In genomic region chr11:65590240-65590738, GRCh38 we compare ENCODE assay signal across 12 cellular contexts. TPM values are rescaled to one million over a fixed set of nuclear protein-coding genes. Genes with fewer than 3 reads are reported as not detected.
DNase-seq lines count a peak whose midpoint lies in the region; ATAC-seq and TF ChIP-seq lines count a peak whose summit lies in the region.
"Had no signal": no experiment of that assay in that cellular context is flagged by ENCODE, and none has a peak within 500 bp of the region (broad histone marks: within the 10 kb centered on the region; RNA-seq: fewer than 3 reads in every experiment).

No MANE protein-coding gene starts in this region.

- H3K4me3 ChIP-seq in esophagus muscularis mucosa (no peak overlapping the region), testis (no peak overlapping the region), adrenal gland (no peak overlapping the region)
- H3K4me3 ChIP-seq: lung had no signal

- peaks cover 75% of the 10 kb centered on the region for H3K36me3 Mint-ChIP-seq in activated T-cell treated with anti-CD3 and anti-CD28 coated beads, Interleukin-2, amount 50 U/mL, for 24 hours (ENCODE audit: low read depth)
- H3K36me3 Mint-ChIP-seq in activated T-cell treated with anti-CD3 and anti-CD28 coated beads, Interleukin-2, amount 50 U/mL, for 4 hours (ENCODE audit: insufficient read depth), result peaks cover 4% of the 10 kb centered on the region

- intact Hi-C loops in esophagus muscularis mucosa (cut with DNase I), result loop anchor here (5.0 kb wide), 1 partner anchor 48 kb away; no protein-coding TSS in a partner anchor
- intact Hi-C loops in testis (cut with DNase I; ENCODE audit: low total_unique reads), result no loop called here
- intact Hi-C loops in adrenal gland (cut with DNase I), result no loop called here

- peaks cover 51% of the 10 kb centered on the region for H3K4me1 Mint-ChIP-seq in activated T-cell treated with anti-CD3 and anti-CD28 coated beads, Interleukin-2, amount 50 U/mL, for 24 hours (ENCODE audit: low read depth)
- H3K4me1 Mint-ChIP-seq in activated T-cell treated with anti-CD3 and anti-CD28 coated beads, Interleukin-2, amount 50 U/mL, for 4 hours (ENCODE audit: low read depth), result peaks cover 33% of the 10 kb centered on the region

- TF ChIP-seq CTCF in esophagus muscularis mucosa (IDR thresholded peaks at IDR 0.05), result no peak
- no peak for TF ChIP-seq CTCF in testis (IDR thresholded peaks at IDR 0.05)
- no peak for TF ChIP-seq CTCF in adrenal gland (IDR thresholded peaks at IDR 0.05)

- H3K27ac Mint-ChIP-seq in activated T-cell treated with anti-CD3 and anti-CD28 coated beads, Interleukin-2, amount 50 U/mL, for 24 hours, result peak overlapping the region; percentile 79

- H3K27me3 ChIP-seq in esophagus muscularis mucosa, result no peaks in the 10 kb centered on the region
- no peaks in the 10 kb centered on the region for H3K27me3 ChIP-seq in testis
- no peaks in the 10 kb centered on the region for H3K27me3 ChIP-seq in adrenal gland

- no peak for TF ChIP-seq POLR2A in esophagus muscularis mucosa (IDR thresholded peaks at IDR 0.05; ENCODE audit: low read depth)
- TF ChIP-seq POLR2A in testis (IDR thresholded peaks at IDR 0.05), result no peak
- TF ChIP-seq POLR2A in adrenal gland (IDR thresholded peaks at IDR 0.05), result no peak

- H3K36me3 ChIP-seq in esophagus muscularis mucosa (peaks cover 32 to 64% (median 57%) of the 10 kb centered on the region in 4 donors), testis (ENCODE audit: low read depth, missing control alignments) (no peaks in the 10 kb centered on the region), adrenal gland (replicated peaks in 1 of 2) (peaks cover 0 to 11% of the 10 kb centered on the region in 2 donors)

- no peak for ATAC-seq in activated T-cell treated with anti-CD3 and anti-CD28 coated beads, Interleukin-2, amount 50 U/mL, for 4 hours
- ATAC-seq in HG03565 (IDR thresholded peaks at IDR 0.05; ENCODE audit: unreplicated experiment), result no peak

- no peak overlapping the region for H3K4me3 Mint-ChIP-seq in activated T-cell treated with anti-CD3 and anti-CD28 coated beads, Interleukin-2, amount 50 U/mL, for 24 hours
- H3K4me3 Mint-ChIP-seq in activated T-cell treated with anti-CD3 and anti-CD28 coated beads, Interleukin-2, amount 50 U/mL, for 4 hours, result no peak overlapping the region

- H3K27ac ChIP-seq in esophagus muscularis mucosa (replicated peaks in 1 of 4) (peak overlapping the region in 3 of 4 donors; percentile 79 to 96 (median 79)), testis (no peak overlapping the region), adrenal gland (no peak overlapping the region)

- H3K4me1 ChIP-seq in esophagus muscularis mucosa, result peaks cover 58 to 94% (median 83%) of the 10 kb centered on the region in 4 donors
- peaks cover 18% of the 10 kb centered on the region for H3K4me1 ChIP-seq in testis
- H3K4me1 ChIP-seq in adrenal gland (replicated peaks in 1 of 2), result peaks cover 0 to 32% of the 10 kb centered on the region in 2 donors

- no peak for TF ChIP-seq EP300 in esophagus muscularis mucosa (IDR thresholded peaks at IDR 0.05)

- no peaks in the 10 kb centered on the region for H3K27me3 Mint-ChIP-seq in activated T-cell treated with anti-CD3 and anti-CD28 coated beads, Interleukin-2, amount 50 U/mL, for 24 hours
- H3K27me3 Mint-ChIP-seq in activated T-cell treated with anti-CD3 and anti-CD28 coated beads, Interleukin-2, amount 50 U/mL, for 4 hours (ENCODE audit: low read depth), result no peaks in the 10 kb centered on the region

- no peaks in the 10 kb centered on the region for H3K9me3 Mint-ChIP-seq in activated T-cell treated with anti-CD3 and anti-CD28 coated beads, Interleukin-2, amount 50 U/mL, for 24 hours
- H3K9me3 Mint-ChIP-seq in activated T-cell treated with anti-CD3 and anti-CD28 coated beads, Interleukin-2, amount 50 U/mL, for 4 hours, result no peaks in the 10 kb centered on the region

- 29% methylated on average over 4 of the region's 8 CpGs for WGBS in esophagus muscularis mucosa
- WGBS in testis, 2 donors, result 40 to 46% methylated on average over 6 to 8 of the region's 8 CpGs
- WGBS in adrenal gland, 4 donors, result 52 to 70% (median 56%) methylated on average over 4 to 8 of the region's 8 CpGs

- H3K9me3 ChIP-seq in esophagus muscularis mucosa (no peaks in the 10 kb centered on the region), testis (no peaks in the 10 kb centered on the region), adrenal gland (replicated peaks in 1 of 3) (no peaks in the 10 kb centered on the region)

- DNase-seq in activated T-cell treated with anti-CD3 and anti-CD28 coated beads, Interleukin-2, amount 50 U/mL, for 24 hours, result no peak
- no peak for DNase-seq in activated T-cell treated with anti-CD3 and anti-CD28 coated beads, Interleukin-2, amount 50 U/mL, for 4 hours
- DNase-seq in NCI-H2196 treated with DMSO at 0.1 percent for 48 hours (lab: John Stamatoyannopoulos, UW; ENCODE audit: unreplicated experiment) (peak; percentile 62), esophagus muscularis mucosa (ENCODE audit: extremely low spot score) (no peak), testis (peak; percentile 67), adrenal gland (no peak), retina (no peak)
- DNase-seq: activated effector memory CD4-positive, alpha-beta T cell treated with Interleukin-2 at 50 U/mL for 16 hours had no signal

RNA-seq across cellular contexts. Expression of gene KCNK7, which starts 5.3 kb away (rescaled TPM):
- 1 to 10 TPM; 1.4 to 2.1 (median 1.4) TPM for total RNA-seq in activated T-cell treated with anti-CD3 and anti-CD28 coated beads, Interleukin-2, amount 50 U/mL, for 4 hours
- 1 to 10 TPM in 3 of 4 donors, under 1 TPM in 1; 0.99 to 1.2 (median 1.2) TPM for total RNA-seq in esophagus muscularis mucosa
- total RNA-seq in testis, result 1 to 10 TPM in 1 of 2 donors, under 1 TPM in 1; 0.99 to 2.5 TPM
- 0.26 TPM for polyA plus RNA-seq in testis (ENCODE audit: insufficient read depth, low read depth, low replicate concordance)
- total RNA-seq in adrenal gland, result 1 to 10 TPM in 1 of 8 donors, under 1 TPM in 3, not detected in 4; 0.14 to 1.5 (median 0.40) TPM
- polyA plus RNA-seq in adrenal gland, result 10 to 100 TPM in 1 of 3 donors, 1 to 10 TPM in 1, not detected in 1; 2.4 to 12.5 TPM
- total RNA-seq: frontal cortex, MCF 10A had no signal

RNA-seq across cellular contexts. Expression of gene EHBP1L1, which starts 14.4 kb away (rescaled TPM):
- total RNA-seq in activated T-cell treated with anti-CD3 and anti-CD28 coated beads, Interleukin-2, amount 50 U/mL, for 4 hours, result 10 to 100 TPM; 59.8 to 84.9 (median 80.1) TPM
- total RNA-seq in esophagus muscularis mucosa (100 to 1,000 TPM; 186 to 472 (median 293) TPM), testis (10 to 100 TPM; 51.0 to 66.8 TPM), adrenal gland (10 to 100 TPM; 12.8 to 56.3 (median 36.0) TPM)
- polyA plus RNA-seq in testis (ENCODE audit: insufficient read depth, low read depth, low replicate concordance) (20.5 TPM), adrenal gland (10 to 100 TPM in 2 of 3 donors, 1 to 10 TPM in 1; 8.7 to 68.0 (median 33.9) TPM)

RNA-seq across cellular contexts. Expression of gene FAM89B, which starts 18.0 kb away (rescaled TPM):
- total RNA-seq in activated T-cell treated with anti-CD3 and anti-CD28 coated beads, Interleukin-2, amount 50 U/mL, for 4 hours, result 10 to 100 TPM; 27.4 to 32.0 (median 28.6) TPM
- total RNA-seq in esophagus muscularis mucosa (10 to 100 TPM; 47.9 to 90.4 (median 75.0) TPM), testis (10 to 100 TPM; 59.9 to 63.2 TPM), adrenal gland (10 to 100 TPM; 28.1 to 77.1 (median 46.7) TPM)
- polyA plus RNA-seq in testis (ENCODE audit: insufficient read depth, low read depth, low replicate concordance) (25.8 TPM), adrenal gland (10 to 100 TPM in 2 of 3 donors, 1 to 10 TPM in 1; 7.0 to 64.4 (median 50.1) TPM)

RNA-seq across cellular contexts. Expression of gene ZNRD2, which starts 20.0 kb away (rescaled TPM):
- total RNA-seq in activated T-cell treated with anti-CD3 and anti-CD28 coated beads, Interleukin-2, amount 50 U/mL, for 4 hours, result 100 to 1,000 TPM; 120 to 148 (median 136) TPM
- total RNA-seq in esophagus muscularis mucosa, result 10 to 100 TPM; 43.6 to 77.3 (median 63.3) TPM
- 10 to 100 TPM; 67.7 to 79.6 TPM for total RNA-seq in testis
- polyA plus RNA-seq in testis (ENCODE audit: insufficient read depth, low read depth, low replicate concordance), result 77.6 TPM
- 10 to 100 TPM; 34.0 to 83.4 (median 54.2) TPM for total RNA-seq in adrenal gland
- 100 to 1,000 TPM in 2 of 3 donors, 1 to 10 TPM in 1; 9.4 to 135 (median 120) TPM for polyA plus RNA-seq in adrenal gland

RNA-seq across cellular contexts. Expression of gene MAP3K11, which starts 23.7 kb away (rescaled TPM):
- 10 to 100 TPM; 71.8 to 87.1 (median 74.3) TPM for total RNA-seq in activated T-cell treated with anti-CD3 and anti-CD28 coated beads, Interleukin-2, amount 50 U/mL, for 4 hours
- total RNA-seq in esophagus muscularis mucosa (10 to 100 TPM; 29.9 to 41.7 (median 37.6) TPM), testis (10 to 100 TPM; 68.4 to 75.7 TPM), adrenal gland (10 to 100 TPM; 40.2 to 84.4 (median 57.8) TPM)
- polyA plus RNA-seq in testis (ENCODE audit: insufficient read depth, low read depth, low replicate concordance) (40.7 TPM), adrenal gland (100 to 1,000 TPM in 1 of 3 donors, 10 to 100 TPM in 2; 11.1 to 143 (median 85.2) TPM)

Comparison
In these comparisons a context has a peak if more than half of its experiments do, and no peak if none do; other contexts are left out.
1. DNase-seq: peak in NCI-H2196 treated with DMSO at 0.1 percent for 48 hours (single experiment) and testis (single experiment); none in activated T-cell treated with anti-CD3 and anti-CD28 coated beads, Interleukin-2, amount 50 U/mL, for 24 hours (single experiment), activated T-cell treated with anti-CD3 and anti-CD28 coated beads, Interleukin-2, amount 50 U/mL, for 4 hours (single experiment), esophagus muscularis mucosa (single experiment), adrenal gland (0 of 7) and retina (single experiment).
2. H3K27ac ChIP-seq: peak in esophagus muscularis mucosa (3 of 4); none in testis (0 of 2) and adrenal gland (0 of 5).